ENCODE assay signal across 21 cellular contexts in genomic region chr2:54512663-54513363, GRCh38. TPM values are rescaled to one million over a fixed set of nuclear protein-coding genes. Genes with fewer than 3 reads are reported as not detected.
DNase-seq lines count a peak whose midpoint lies in the region; ATAC-seq and TF ChIP-seq lines count a peak whose summit lies in the region.
"Had no signal": no experiment of that assay in that cellular context is flagged by ENCODE, and none has a peak within 500 bp of the region (broad histone marks: within the 10 kb centered on the region; RNA-seq: fewer than 3 reads in every experiment).

No MANE protein-coding gene starts in this region.

- peak; percentile 43 for ATAC-seq in GM18502 (IDR thresholded peaks at IDR 0.05; ENCODE audit: poor library complexity, unreplicated experiment)
- no peak for ATAC-seq in GM21825 (IDR thresholded peaks at IDR 0.05; ENCODE audit: unreplicated experiment)
- ATAC-seq in stimulated activated memory B cell treated with anti-CD40 and anti-IgM and Interleukin-4, amounts not matched to agents 10 μg/mL and 1 μg/mL and 100 μg/mL, for 72 hours = no peak
- ATAC-seq: activated naive CD4-positive, alpha-beta T cell treated with anti-CD3 and anti-CD28 coated beads, Interleukin-2, amount 50 U/mL, for 72 hours; activated T-cell treated with anti-CD3 and anti-CD28 coated beads, Interleukin-2, amount 50 U/mL, for 72 hours; PC-3 had no signal

- H3K36me3 Mint-ChIP-seq in neural crest cell (ENCODE audit: low read depth) = no peaks in the 10 kb centered on the region
- H3K36me3 Mint-ChIP-seq in stimulated activated memory B cell treated with anti-CD40 and anti-IgM and Interleukin-4, amounts not matched to agents 10 μg/mL and 1 μg/mL and 100 μg/mL, for 72 hours = no peaks in the 10 kb centered on the region
- H3K36me3 Mint-ChIP-seq: activated naive CD4-positive, alpha-beta T cell treated with anti-CD3 and anti-CD28 coated beads, Interleukin-2, amount 50 U/mL, for 72 hours had no signal

- peak overlapping the region; percentile 45 for H3K27ac Mint-ChIP-seq in neural crest cell (ENCODE audit: unreplicated experiment)
- no peak overlapping the region for H3K27ac Mint-ChIP-seq in stimulated activated memory B cell treated with anti-CD40 and anti-IgM and Interleukin-4, amounts not matched to agents 10 μg/mL and 1 μg/mL and 100 μg/mL, for 72 hours
- H3K27ac Mint-ChIP-seq: activated B cell treated with CpG ODN at 0.5 μM for 24 hours; activated naive CD4-positive, alpha-beta T cell treated with anti-CD3 and anti-CD28 coated beads, Interleukin-2, amount 50 U/mL, for 72 hours; activated T-cell treated with anti-CD3 and anti-CD28 coated beads, Interleukin-2, amount 50 U/mL, for 72 hours; dendritic cell treated with granulocyte-macrophage colony-stimulating factor and Interleukin-4, amounts not matched to agents 40 ng/mL and 50 ng/mL, for 4 days; stimulated activated naive CD8-positive, alpha-beta T cell treated with anti-CD3 and anti-CD28 coated beads, Interleukin-15, Interleukin-2, amounts not matched to agents 100 ng/mL and 50 ng/mL, for 24 hours had no signal

- H3K9me3 Mint-ChIP-seq in neural crest cell = no peaks in the 10 kb centered on the region
- H3K9me3 Mint-ChIP-seq in stimulated activated memory B cell treated with anti-CD40 and anti-IgM and Interleukin-4, amounts not matched to agents 10 μg/mL and 1 μg/mL and 100 μg/mL, for 72 hours = no peaks in the 10 kb centered on the region
- H3K9me3 Mint-ChIP-seq: activated B cell treated with CpG ODN at 0.5 μM for 24 hours; activated naive CD4-positive, alpha-beta T cell treated with anti-CD3 and anti-CD28 coated beads, Interleukin-2, amount 50 U/mL, for 72 hours; activated T-cell treated with anti-CD3 and anti-CD28 coated beads, Interleukin-2, amount 50 U/mL, for 72 hours; dendritic cell treated with granulocyte-macrophage colony-stimulating factor and Interleukin-4, amounts not matched to agents 40 ng/mL and 50 ng/mL, for 4 days; stimulated activated naive CD8-positive, alpha-beta T cell treated with anti-CD3 and anti-CD28 coated beads, Interleukin-15, Interleukin-2, amounts not matched to agents 100 ng/mL and 50 ng/mL, for 24 hours had no signal

- DNase-seq in Jurkat, Clone E6-1 (ENCODE audit: low read depth, low spot score) = peak; percentile 53
- peak; percentile 27 for DNase-seq in astrocyte of the hippocampus (ENCODE audit: low read depth, low spot score)
- no peak for DNase-seq in neural crest cell (ENCODE audit: low read depth, low spot score)
- no peak for DNase-seq in NCI-H1930 (lab: John Stamatoyannopoulos, UW)
- DNase-seq: activated B cell treated with CpG ODN at 0.5 μM for 24 hours; activated CD8-positive, alpha-beta memory T cell treated with anti-CD3 and anti-CD28 coated beads for 24 hours; activated T-cell treated with anti-CD3 and anti-CD28 coated beads, Interleukin-2, amount 50 U/mL, for 72 hours; foreskin fibroblast; kidney glomerular epithelial cell; NCI-H1694 treated with DMSO at 0.1 percent for 48 hours; NCI-H526; nucleus accumbens; PC-3; sigmoid colon; stimulated activated CD4-positive, alpha-beta T cell treated with anti-CD3 and anti-CD28 coated beads, Interleukin-1b, Interleukin-23, amount 100 ng/mL, for 48 hours had no signal

- no peak overlapping the region for H3K4me3 Mint-ChIP-seq in neural crest cell
- H3K4me3 Mint-ChIP-seq in stimulated activated memory B cell treated with anti-CD40 and anti-IgM and Interleukin-4, amounts not matched to agents 10 μg/mL and 1 μg/mL and 100 μg/mL, for 72 hours = no peak overlapping the region
- H3K4me3 Mint-ChIP-seq: activated B cell treated with CpG ODN at 0.5 μM for 24 hours; activated T-cell treated with anti-CD3 and anti-CD28 coated beads, Interleukin-2, amount 50 U/mL, for 72 hours; dendritic cell treated with granulocyte-macrophage colony-stimulating factor and Interleukin-4, amounts not matched to agents 40 ng/mL and 50 ng/mL, for 4 days; stimulated activated naive CD8-positive, alpha-beta T cell treated with anti-CD3 and anti-CD28 coated beads, Interleukin-15, Interleukin-2, amounts not matched to agents 100 ng/mL and 50 ng/mL, for 24 hours had no signal

- TF ChIP-seq CTCF in neural crest cell (conservative IDR thresholded peaks at IDR 0.05) = no peak

- H3K4me1 Mint-ChIP-seq in neural crest cell = peaks cover 21% of the 10 kb centered on the region
- no peaks in the 10 kb centered on the region for H3K4me1 Mint-ChIP-seq in stimulated activated memory B cell treated with anti-CD40 and anti-IgM and Interleukin-4, amounts not matched to agents 10 μg/mL and 1 μg/mL and 100 μg/mL, for 72 hours
- H3K4me1 Mint-ChIP-seq: activated B cell treated with CpG ODN at 0.5 μM for 24 hours had no signal

- no peak overlapping the region for H3K4me3 ChIP-seq in Jurkat, Clone E6-1 (ENCODE audit: low read length)
- H3K4me3 ChIP-seq: sigmoid colon had no signal

- H3K27me3 Mint-ChIP-seq in neural crest cell (ENCODE audit: low read depth) = no peaks in the 10 kb centered on the region
- no peaks in the 10 kb centered on the region for H3K27me3 Mint-ChIP-seq in stimulated activated memory B cell treated with anti-CD40 and anti-IgM and Interleukin-4, amounts not matched to agents 10 μg/mL and 1 μg/mL and 100 μg/mL, for 72 hours
- H3K27me3 Mint-ChIP-seq: activated B cell treated with CpG ODN at 0.5 μM for 24 hours; dendritic cell treated with granulocyte-macrophage colony-stimulating factor and Interleukin-4, amounts not matched to agents 40 ng/mL and 50 ng/mL, for 4 days; stimulated activated naive CD8-positive, alpha-beta T cell treated with anti-CD3 and anti-CD28 coated beads, Interleukin-15, Interleukin-2, amounts not matched to agents 100 ng/mL and 50 ng/mL, for 24 hours had no signal

RNA-seq across cellular contexts. Expression of gene SPTBN1, which starts 56.7 kb away (rescaled TPM):
- polyA plus RNA-seq in Jurkat, Clone E6-1 (2012; ENCODE audit: insufficient read depth, insufficient read length) = 111 TPM
- total RNA-seq in neural crest cell = 217 and 227 TPM in 2 replicates

Comparison
In these comparisons a context has a peak if more than half of its experiments do, and no peak if none do; other contexts are left out.
1. DNase-seq: peak in Jurkat, Clone E6-1 (single experiment) and astrocyte of the hippocampus (single experiment); none in neural crest cell (single experiment) and NCI-H1930 (0 of 2).